27 cellular contexts compared by ENCODE assay signal in genomic region chr19:17300992-17301585, GRCh38. TPM values are rescaled to one million over a fixed set of nuclear protein-coding genes. Genes with fewer than 3 reads are reported as not detected.
DNase-seq lines count a peak whose midpoint lies in the region; ATAC-seq, FAIRE-seq and TF ChIP-seq lines count a peak whose summit lies in the region.
"Had no signal": no experiment of that assay in that cellular context is flagged by ENCODE, and none has a peak within 500 bp of the region (broad histone marks: within the 10 kb centered on the region; RNA-seq: fewer than 3 reads in every experiment).

No MANE protein-coding gene starts in this region.

- ATAC-seq in HepG2 (no peak), right lobe of liver (no peak), lower lobe of right lung (no peak), GM18858 (IDR thresholded peaks at IDR 0.05; ENCODE audit: unreplicated experiment) (no peak)
- ATAC-seq: GM23338, Panc1 had no signal

- in situ Hi-C loops in HepG2 (cut with HindIII; ENCODE audit: extremely low pct_ligation_motif_present, low pct_unique_long_range_greater_than_20kb) = no loop called here

- intact Hi-C loops in HepG2 (cut with micrococcal nuclease; ENCODE audit: unreplicated experiment) (no loop called here), right lobe of liver (cut with DNase I) (no loop called here), lower lobe of right lung (cut with DNase I) (no loop called here)

- FAIRE-seq in HepG2 (lab: Jason Lieb, UNC) = no peak
- FAIRE-seq: GM12892, HTR-8/SVneo had no signal

- H3K4me3 ChIP-seq in HepG2 (replicated peaks in 1 of 3; ENCODE audit: insufficient read depth in 1 of 3, low read depth in 2 of 3, low read length in 3 of 3) = no peak overlapping the region
- no peak overlapping the region for H3K4me3 ChIP-seq in right lobe of liver
- no peak overlapping the region for H3K4me3 ChIP-seq in lower lobe of right lung
- no peak overlapping the region for H3K4me3 ChIP-seq in neuronal stem cell (ENCODE audit: low read length in 2 of 2)
- H3K4me3 ChIP-seq: HAP-1, SK-N-MC had no signal

- no peak overlapping the region for H3K4me3 Mint-ChIP-seq in endothelial cell (ENCODE audit: unreplicated experiment)
- H3K4me3 Mint-ChIP-seq: CD14-positive monocyte had no signal

- no peak for TF ChIP-seq EP300 in HepG2 (IDR thresholded peaks at IDR 0.05; ENCODE audit: low read depth in 2 of 2, low read length in 2 of 2)
- TF ChIP-seq EP300 in HepG2 (CRISPR knock-in tag; IDR thresholded peaks at IDR 0.05; ENCODE audit: borderline replicate concordance) = no peak

- no TSS peak for BruUV-seq in HepG2 (replicated peaks; lab: Mats Ljungman, UMichigan)

- H4K91ac ChIP-seq in neuronal stem cell (ENCODE audit: low read depth, low read length, poor library complexity) = no peak overlapping the region

- H2BK12ac ChIP-seq in neuronal stem cell (ENCODE audit: low read length) = peak overlapping the region; percentile 49

- TF ChIP-seq POLR2A in HepG2 (IDR thresholded peaks at IDR 0.05; ENCODE audit: insufficient read depth in 1 of 2, low read depth in 2 of 2, low read length in 2 of 2) = no peak
- no peak for TF ChIP-seq POLR2A in right lobe of liver (IDR thresholded peaks at IDR 0.05)

- no peak overlapping the region for H3K4ac ChIP-seq in neuronal stem cell (ENCODE audit: low read length)

- peaks cover 6% of the 10 kb centered on the region for H3K27me3 Mint-ChIP-seq in endothelial cell (ENCODE audit: unreplicated experiment)

- no peaks in the 10 kb centered on the region for H3K9me3 Mint-ChIP-seq in endothelial cell (ENCODE audit: unreplicated experiment)
- H3K9me3 Mint-ChIP-seq: HFFc6 had no signal

- H3K4me1 ChIP-seq in HepG2 (ENCODE audit: insufficient read depth, low read length) (peaks cover 29% of the 10 kb centered on the region), right lobe of liver (peaks cover 0 to 22% (median 10%) of the 10 kb centered on the region in 4 donors), lower lobe of right lung (peaks cover 31% of the 10 kb centered on the region), neuronal stem cell (ENCODE audit: control insufficient read depth in 2 of 2, insufficient read depth in 1 of 2, low read depth in 1 of 2, low read length in 2 of 2) (peaks cover 11 to 12% of the 10 kb centered on the region in 2 donors)

- H2BK120ac ChIP-seq in neuronal stem cell (ENCODE audit: low read depth, low read length) = no peak overlapping the region

- H3K23ac ChIP-seq in neuronal stem cell (ENCODE audit: low read depth, low read length, poor library complexity) = no peak overlapping the region

- TF ChIP-seq CTCF in HepG2 (CRISPR knock-in tag; IDR thresholded peaks at IDR 0.05) (no peak), right lobe of liver (IDR thresholded peaks at IDR 0.05) (no peak), lower lobe of right lung (IDR thresholded peaks at IDR 0.05) (no peak), endothelial cell (IDR thresholded peaks at IDR 0.05; ENCODE audit: unreplicated experiment) (no peak)

- peak overlapping the region; percentile 13 for H3K18ac ChIP-seq in neuronal stem cell (ENCODE audit: low read length)

- 93% methylated on average over 19 of the region's 48 CpGs for WGBS in HepG2 (ENCODE audit: low lambda C conversion rate)
- WGBS in right lobe of liver (ENCODE audit: insufficient coverage, low coverage, low lambda C conversion rate, missing lambda C conversion rate) = 90% methylated on average over 2 of the region's 48 CpGs
- no CpG with 5 or more reads among the region's 48 CpGs for WGBS in neuronal stem cell (ENCODE audit: extremely low coverage in 2 of 2, insufficient read length in 2 of 2, insufficient replicate concordance in 1 of 2), 2 donors

- no peaks in the 10 kb centered on the region for H3K79me2 ChIP-seq in HepG2 (ENCODE audit: insufficient read depth, low read length)

- CTCF ChIA-PET in HepG2 (lab: Yijun Ruan, JAX; ENCODE audit: low intra/inter-chr PET ratio, low total read pairs) = no interaction called here

- H2BK5ac ChIP-seq in neuronal stem cell (ENCODE audit: low read length) = peak overlapping the region; percentile 56

- peaks cover 4% of the 10 kb centered on the region for H3K79me1 ChIP-seq in neuronal stem cell (ENCODE audit: low read depth, low read length)

- H4K20me1 ChIP-seq in HepG2 (ENCODE audit: insufficient read depth, low read length) = no peaks in the 10 kb centered on the region

- H2AFZ ChIP-seq in HepG2 (ENCODE audit: low read length) (no peak overlapping the region), neuronal stem cell (ENCODE audit: low read length) (no peak overlapping the region)
- H2AFZ ChIP-seq: GM23338 had no signal

- no peak overlapping the region for H3K9ac ChIP-seq in HepG2 (ENCODE audit: insufficient read depth, low read depth, low read length)
- H3K9ac ChIP-seq in neuronal stem cell (ENCODE audit: low read depth, low read length, poor library complexity) = peak overlapping the region; percentile 38

- H3K4me2 ChIP-seq in HepG2 (ENCODE audit: low read depth, low read length) (no peak overlapping the region), neuronal stem cell (ENCODE audit: insufficient read depth, low read length, poor library complexity, severe bottlenecking) (no peak overlapping the region)

- H3K9me3 ChIP-seq in HepG2 (ENCODE audit: low read length) = peaks cover 5% of the 10 kb centered on the region
- no peaks in the 10 kb centered on the region for H3K9me3 ChIP-seq in right lobe of liver
- H3K9me3 ChIP-seq in lower lobe of right lung = no peaks in the 10 kb centered on the region
- H3K9me3 ChIP-seq in neuronal stem cell (replicated peaks in 1 of 2; ENCODE audit: control insufficient read depth in 2 of 2, insufficient read depth in 1 of 2, low read depth in 1 of 2, low read length in 2 of 2) = peaks cover 4 to 6% of the 10 kb centered on the region in 2 donors
- H3K9me3 ChIP-seq: BE2C had no signal

- peak overlapping the region; percentile 26 for H2BK15ac ChIP-seq in neuronal stem cell (ENCODE audit: low read length)

- H3K36me3 Mint-ChIP-seq in endothelial cell (ENCODE audit: low read depth, unreplicated experiment) = peaks cover 3% of the 10 kb centered on the region

- no peak for DNase-seq in HepG2 (ENCODE audit: low spot score)
- DNase-seq in right lobe of liver = no peak
- peak; percentile 54 for DNase-seq in lower lobe of right lung
- DNase-seq in neuronal stem cell (ENCODE audit: low spot score) = no peak
- DNase-seq in endothelial cell (ENCODE audit: low spot score) = no peak
- no peak for DNase-seq in NCI-H510A treated with DMSO at 0.1 percent for 48 hours (lab: John Stamatoyannopoulos, UW)
- DNase-seq: 8988T, ACHN, BE2C, DMS153, DND-41, HFFc6, KG1, MM.1S, NCI-H1694, NCI-H2081, NCI-H2227 treated with DMSO at 0.1 percent for 48 hours, NCI-H69, SIG-M5 had no signal

- H3K27me3 ChIP-seq in HepG2 (ENCODE audit: control insufficient read depth in 1 of 2, insufficient read depth in 2 of 2, low read length in 2 of 2) = no peaks in the 10 kb centered on the region
- H3K27me3 ChIP-seq in right lobe of liver = no peaks in the 10 kb centered on the region
- H3K27me3 ChIP-seq in lower lobe of right lung (ENCODE audit: low read depth) = no peaks in the 10 kb centered on the region
- H3K27me3 ChIP-seq in neuronal stem cell (ENCODE audit: control insufficient read depth in 3 of 3, insufficient read depth in 3 of 3, low read depth in 1 of 3, low read length in 3 of 3) = no peaks in the 10 kb centered on the region
- H3K27me3 ChIP-seq: BE2C had no signal

- POLR2A ChIA-PET in HepG2 (lab: Yijun Ruan, JAX) = no interaction called here

- no peak overlapping the region for H2AK5ac ChIP-seq in neuronal stem cell (ENCODE audit: low read depth, low read length)

- TF ChIP-seq RAD21 in HepG2 (CRISPR knock-in tag; IDR thresholded peaks at IDR 0.05) = no peak

- H3K14ac ChIP-seq in neuronal stem cell (ENCODE audit: low read length) = no peak overlapping the region

- no peak overlapping the region for H3K27ac Mint-ChIP-seq in endothelial cell (ENCODE audit: unreplicated experiment)
- H3K27ac Mint-ChIP-seq: CD14-positive monocyte, GM23338, HFFc6 had no signal

- H4K8ac ChIP-seq in neuronal stem cell (ENCODE audit: low read depth, low read length) = no peak overlapping the region

- H3K36me3 ChIP-seq in HepG2 (replicated peaks in 1 of 2; ENCODE audit: control insufficient read depth in 1 of 2, insufficient read depth in 2 of 2, low read length in 2 of 2) (peaks cover 0 to 6% of the 10 kb centered on the region in 2 experiments; a peak in 1 of 5 replicates), right lobe of liver (peaks cover 0 to 2% (median 0%) of the 10 kb centered on the region in 4 donors), lower lobe of right lung (peaks cover 8% of the 10 kb centered on the region), neuronal stem cell (replicated peaks in 1 of 2; ENCODE audit: control insufficient read depth in 2 of 2, insufficient read depth in 2 of 2, low read length in 2 of 2) (peaks cover 7 to 25% of the 10 kb centered on the region in 2 donors)
- H3K36me3 ChIP-seq: BE2C had no signal

- H3K4me1 Mint-ChIP-seq in endothelial cell (ENCODE audit: unreplicated experiment) = peaks cover 8% of the 10 kb centered on the region

- no peak overlapping the region for H3K27ac ChIP-seq in HepG2 (ENCODE audit: extremely low read length, insufficient read depth, low read length)
- H3K27ac ChIP-seq in right lobe of liver = no peak overlapping the region
- H3K27ac ChIP-seq in lower lobe of right lung = no peak overlapping the region
- no peak overlapping the region for H3K27ac ChIP-seq in neuronal stem cell (replicated peaks; ENCODE audit: low read length)
- H3K27ac ChIP-seq: SK-N-MC had no signal

RNA-seq across cellular contexts. Expression of gene ABHD8, which starts 2.1 kb away (rescaled TPM):
- 5.6 and 7.2 TPM in 2 replicates for total RNA-seq in HepG2 (2016; rRNA removed; fragmentation: Illumina TruSeq; extraction: Trizol)
- total RNA-seq in HepG2 (2016; cell fraction: cytosol; rRNA removed; fragmentation: Illumina TruSeq; extraction: Trizol; ENCODE audit: low read depth) = 8.5 and 10.5 TPM in 2 replicates
- total RNA-seq in HepG2 (2016; cell fraction: insoluble cytoplasmic fraction; rRNA removed; fragmentation: Illumina TruSeq; extraction: Trizol) = 4.8 and 6.5 TPM in 2 replicates
- total RNA-seq in HepG2 (2016; cell fraction: membrane; rRNA removed; fragmentation: Illumina TruSeq; extraction: Trizol) = 17.7 and 20.6 TPM in 2 replicates
- 2.8 and 3.3 TPM in 2 replicates for total RNA-seq in HepG2 (2016; cell fraction: nucleus; rRNA removed; fragmentation: Illumina TruSeq; extraction: Trizol)
- polyA plus RNA-seq in HepG2 (2011; rRNA removed) = 6.3 and 9.9 TPM in 2 replicates
- 8.3 and 14.2 TPM in 2 replicates for polyA plus RNA-seq in HepG2 (2011; cell fraction: cytosol; rRNA removed)
- polyA plus RNA-seq in HepG2 (2011; cell fraction: nucleus; rRNA removed) = 8.7 and 9.0 TPM in 2 replicates
- polyA plus RNA-seq in HepG2 (2012) = 5.9 and 7.7 TPM in 2 replicates
- polyA plus RNA-seq in HepG2 (2016; cell fraction: cytosol; fragmentation: Illumina TruSeq; extraction: Trizol; ENCODE audit: low read depth) = 15.3 and 17.8 TPM in 2 replicates
- polyA plus RNA-seq in HepG2 (2016; cell fraction: insoluble cytoplasmic fraction; fragmentation: Illumina TruSeq; extraction: Trizol; ENCODE audit: low read depth) = 7.9 and 9.0 TPM in 2 replicates
- 23.3 and 24.4 TPM in 2 replicates for polyA plus RNA-seq in HepG2 (2016; cell fraction: membrane; fragmentation: Illumina TruSeq; extraction: Trizol; ENCODE audit: low read depth)
- polyA plus RNA-seq in HepG2 (2016; cell fraction: nucleus; fragmentation: Illumina TruSeq; extraction: Trizol; ENCODE audit: insufficient read depth, low read depth) = 6.1 and 8.3 TPM in 2 replicates
- polyA minus RNA-seq in HepG2 (2011; rRNA and poly(A)+ RNA removed; ENCODE audit: low replicate concordance) = 4.2 and 22.1 TPM in 2 replicates
- 9.0 and 9.2 TPM in 2 replicates for polyA minus RNA-seq in HepG2 (2011; cell fraction: cytosol; rRNA and poly(A)+ RNA removed)
- 4.6 and 6.1 TPM in 2 replicates for polyA minus RNA-seq in HepG2 (2011; cell fraction: nucleus; rRNA and poly(A)+ RNA removed)
- total RNA-seq in right lobe of liver = 10 to 100 TPM in 5 of 6 experiments, 1 to 10 TPM in 1; 8.3 to 27.3 (median 15.8) TPM
- total RNA-seq in lower lobe of right lung = 19.5 TPM
- polyA plus RNA-seq in neuronal stem cell (2013, experiment 1 of 2) = 10.9 TPM
- polyA plus RNA-seq in neuronal stem cell (2013, experiment 2 of 2) = 10.5 TPM
- 8.9 TPM for total RNA-seq in endothelial cell (ENCODE audit: unreplicated experiment)

RNA-seq across cellular contexts. Expression of gene MRPL34, which starts 4.6 kb away (rescaled TPM):
- total RNA-seq in HepG2 (2016; rRNA removed; fragmentation: Illumina TruSeq; extraction: Trizol) (77.3 and 93.6 TPM in 2 replicates), right lobe of liver (100 to 1,000 TPM in 4 of 6 experiments, 10 to 100 TPM in 2; 63.5 to 363 (median 122) TPM), lower lobe of right lung (68.3 TPM), endothelial cell (ENCODE audit: unreplicated experiment) (60.2 TPM)
- total RNA-seq in HepG2 (2016; cell fraction: cytosol; rRNA removed; fragmentation: Illumina TruSeq; extraction: Trizol; ENCODE audit: low read depth) = 45.1 and 52.9 TPM in 2 replicates
- 85.6 and 107 TPM in 2 replicates for total RNA-seq in HepG2 (2016; cell fraction: insoluble cytoplasmic fraction; rRNA removed; fragmentation: Illumina TruSeq; extraction: Trizol)
- 66.3 and 68.2 TPM in 2 replicates for total RNA-seq in HepG2 (2016; cell fraction: membrane; rRNA removed; fragmentation: Illumina TruSeq; extraction: Trizol)
- 30.0 and 33.9 TPM in 2 replicates for total RNA-seq in HepG2 (2016; cell fraction: nucleus; rRNA removed; fragmentation: Illumina TruSeq; extraction: Trizol)
- 67.7 and 74.0 TPM in 2 replicates for polyA plus RNA-seq in HepG2 (2011; rRNA removed)
- polyA plus RNA-seq in HepG2 (2011; cell fraction: cytosol; rRNA removed) = 58.9 and 74.9 TPM in 2 replicates
- 20.3 and 25.7 TPM in 2 replicates for polyA plus RNA-seq in HepG2 (2011; cell fraction: nucleus; rRNA removed)
- 44.9 and 52.3 TPM in 2 replicates for polyA plus RNA-seq in HepG2 (2012)
- 56.0 and 60.4 TPM in 2 replicates for polyA plus RNA-seq in HepG2 (2016; cell fraction: cytosol; fragmentation: Illumina TruSeq; extraction: Trizol; ENCODE audit: low read depth)
- polyA plus RNA-seq in HepG2 (2016; cell fraction: insoluble cytoplasmic fraction; fragmentation: Illumina TruSeq; extraction: Trizol; ENCODE audit: low read depth) = 143 and 167 TPM in 2 replicates
- 87.6 and 88.1 TPM in 2 replicates for polyA plus RNA-seq in HepG2 (2016; cell fraction: membrane; fragmentation: Illumina TruSeq; extraction: Trizol; ENCODE audit: low read depth)
- polyA plus RNA-seq in HepG2 (2016; cell fraction: nucleus; fragmentation: Illumina TruSeq; extraction: Trizol; ENCODE audit: insufficient read depth, low read depth) = 83.1 and 91.2 TPM in 2 replicates
- polyA minus RNA-seq in HepG2 (2011; rRNA and poly(A)+ RNA removed; ENCODE audit: low replicate concordance) = 18.5 and 37.3 TPM in 2 replicates
- 16.2 and 18.6 TPM in 2 replicates for polyA minus RNA-seq in HepG2 (2011; cell fraction: cytosol; rRNA and poly(A)+ RNA removed)
- polyA minus RNA-seq in HepG2 (2011; cell fraction: nucleus; rRNA and poly(A)+ RNA removed) = 3.0 and 5.1 TPM in 2 replicates
- 60.1 TPM for polyA plus RNA-seq in neuronal stem cell (2013, experiment 1 of 2)
- polyA plus RNA-seq in neuronal stem cell (2013, experiment 2 of 2) = 60.9 TPM

RNA-seq across cellular contexts. Expression of gene DDA1, which starts 8.3 kb away (rescaled TPM):
- total RNA-seq in HepG2 (2016; rRNA removed; fragmentation: Illumina TruSeq; extraction: Trizol) (17.5 and 24.5 TPM in 2 replicates), right lobe of liver (10 to 100 TPM; 10.4 to 23.4 (median 14.1) TPM), lower lobe of right lung (32.2 TPM), endothelial cell (ENCODE audit: unreplicated experiment) (44.7 TPM)
- 25.4 and 29.1 TPM in 2 replicates for total RNA-seq in HepG2 (2016; cell fraction: cytosol; rRNA removed; fragmentation: Illumina TruSeq; extraction: Trizol; ENCODE audit: low read depth)
- total RNA-seq in HepG2 (2016; cell fraction: insoluble cytoplasmic fraction; rRNA removed; fragmentation: Illumina TruSeq; extraction: Trizol) = 15.9 and 21.5 TPM in 2 replicates
- total RNA-seq in HepG2 (2016; cell fraction: membrane; rRNA removed; fragmentation: Illumina TruSeq; extraction: Trizol) = 26.5 and 27.3 TPM in 2 replicates
- total RNA-seq in HepG2 (2016; cell fraction: nucleus; rRNA removed; fragmentation: Illumina TruSeq; extraction: Trizol) = 12.8 and 19.3 TPM in 2 replicates
- polyA plus RNA-seq in HepG2 (2011; rRNA removed) = 26.0 and 26.6 TPM in 2 replicates
- 26.2 and 28.7 TPM in 2 replicates for polyA plus RNA-seq in HepG2 (2011; cell fraction: cytosol; rRNA removed)
- polyA plus RNA-seq in HepG2 (2011; cell fraction: nucleus; rRNA removed) = 28.5 and 30.3 TPM in 2 replicates
- 23.7 and 24.8 TPM in 2 replicates for polyA plus RNA-seq in HepG2 (2012)
- polyA plus RNA-seq in HepG2 (2016; cell fraction: cytosol; fragmentation: Illumina TruSeq; extraction: Trizol; ENCODE audit: low read depth) = 60.1 and 61.7 TPM in 2 replicates
- polyA plus RNA-seq in HepG2 (2016; cell fraction: insoluble cytoplasmic fraction; fragmentation: Illumina TruSeq; extraction: Trizol; ENCODE audit: low read depth) = 37.0 and 42.5 TPM in 2 replicates
- polyA plus RNA-seq in HepG2 (2016; cell fraction: membrane; fragmentation: Illumina TruSeq; extraction: Trizol; ENCODE audit: low read depth) = 48.4 and 51.3 TPM in 2 replicates
- polyA plus RNA-seq in HepG2 (2016; cell fraction: nucleus; fragmentation: Illumina TruSeq; extraction: Trizol; ENCODE audit: insufficient read depth, low read depth) = 41.0 and 47.5 TPM in 2 replicates
- 10.1 and 17.7 TPM in 2 replicates for polyA minus RNA-seq in HepG2 (2011; rRNA and poly(A)+ RNA removed; ENCODE audit: low replicate concordance)
- polyA minus RNA-seq in HepG2 (2011; cell fraction: cytosol; rRNA and poly(A)+ RNA removed) = 6.3 and 6.9 TPM in 2 replicates
- 7.2 and 10.8 TPM in 2 replicates for polyA minus RNA-seq in HepG2 (2011; cell fraction: nucleus; rRNA and poly(A)+ RNA removed)
- polyA plus RNA-seq in neuronal stem cell (2013, experiment 1 of 2) = 78.2 TPM
- 78.5 TPM for polyA plus RNA-seq in neuronal stem cell (2013, experiment 2 of 2)

RNA-seq across cellular contexts. Expression of gene ANKLE1, which starts 19.4 kb away (rescaled TPM):
- total RNA-seq in HepG2 (2016; rRNA removed; fragmentation: Illumina TruSeq; extraction: Trizol) = 0.22 and 0.69 TPM in 2 replicates
- 0.09 TPM in 1 of 2 replicates, not detected in the other for total RNA-seq in HepG2 (2016; cell fraction: cytosol; rRNA removed; fragmentation: Illumina TruSeq; extraction: Trizol; ENCODE audit: low read depth)
- 0.12 and 0.71 TPM in 2 replicates for total RNA-seq in HepG2 (2016; cell fraction: insoluble cytoplasmic fraction; rRNA removed; fragmentation: Illumina TruSeq; extraction: Trizol)
- total RNA-seq in HepG2 (2016; cell fraction: membrane; rRNA removed; fragmentation: Illumina TruSeq; extraction: Trizol) = 0.14 and 0.37 TPM in 2 replicates
- total RNA-seq in HepG2 (2016; cell fraction: nucleus; rRNA removed; fragmentation: Illumina TruSeq; extraction: Trizol) = 0.87 and 0.88 TPM in 2 replicates
- 1.5 TPM in 2 replicates for polyA plus RNA-seq in HepG2 (2011; rRNA removed)
- 0.21 and 0.32 TPM in 2 replicates for polyA plus RNA-seq in HepG2 (2011; cell fraction: cytosol; rRNA removed)
- 9.6 and 13.7 TPM in 2 replicates for polyA plus RNA-seq in HepG2 (2011; cell fraction: nucleus; rRNA removed)
- polyA plus RNA-seq in HepG2 (2012) = 0.87 and 1.1 TPM in 2 replicates
- 0.06 and 0.08 TPM in 2 replicates for polyA plus RNA-seq in HepG2 (2016; cell fraction: cytosol; fragmentation: Illumina TruSeq; extraction: Trizol; ENCODE audit: low read depth)
- 0.14 and 0.39 TPM in 2 replicates for polyA plus RNA-seq in HepG2 (2016; cell fraction: insoluble cytoplasmic fraction; fragmentation: Illumina TruSeq; extraction: Trizol; ENCODE audit: low read depth)
- 0.12 and 0.19 TPM in 2 replicates for polyA plus RNA-seq in HepG2 (2016; cell fraction: membrane; fragmentation: Illumina TruSeq; extraction: Trizol; ENCODE audit: low read depth)
- polyA plus RNA-seq in HepG2 (2016; cell fraction: nucleus; fragmentation: Illumina TruSeq; extraction: Trizol; ENCODE audit: insufficient read depth, low read depth) = 4.2 and 4.6 TPM in 2 replicates
- polyA minus RNA-seq in HepG2 (2011; rRNA and poly(A)+ RNA removed; ENCODE audit: low replicate concordance) = 1.3 and 1.6 TPM in 2 replicates
- polyA minus RNA-seq in HepG2 (2011; cell fraction: cytosol; rRNA and poly(A)+ RNA removed) = 0.99 TPM in 1 of 2 replicates, not detected in the other
- 1.0 and 2.9 TPM in 2 replicates for polyA minus RNA-seq in HepG2 (2011; cell fraction: nucleus; rRNA and poly(A)+ RNA removed)
- total RNA-seq in right lobe of liver = under 1 TPM; 0.06 to 0.65 (median 0.37) TPM
- 0.92 TPM for total RNA-seq in lower lobe of right lung
- polyA plus RNA-seq in neuronal stem cell (2013, experiment 1 of 2) = 2.0 TPM
- polyA plus RNA-seq in neuronal stem cell (2013, experiment 2 of 2) = 1.8 TPM
- 2.3 TPM for total RNA-seq in endothelial cell (ENCODE audit: unreplicated experiment)

RNA-seq across cellular contexts. Expression of gene ANO8, which starts 33.6 kb away (rescaled TPM):
- total RNA-seq in HepG2 (2016; rRNA removed; fragmentation: Illumina TruSeq; extraction: Trizol) = 0.79 and 1.8 TPM in 2 replicates
- total RNA-seq in HepG2 (2016; cell fraction: cytosol; rRNA removed; fragmentation: Illumina TruSeq; extraction: Trizol; ENCODE audit: low read depth) = 0.26 and 0.51 TPM in 2 replicates
- total RNA-seq in HepG2 (2016; cell fraction: insoluble cytoplasmic fraction; rRNA removed; fragmentation: Illumina TruSeq; extraction: Trizol) = 0.62 and 2.2 TPM in 2 replicates
- total RNA-seq in HepG2 (2016; cell fraction: membrane; rRNA removed; fragmentation: Illumina TruSeq; extraction: Trizol) = 0.69 and 0.87 TPM in 2 replicates
- 3.0 and 3.6 TPM in 2 replicates for total RNA-seq in HepG2 (2016; cell fraction: nucleus; rRNA removed; fragmentation: Illumina TruSeq; extraction: Trizol)
- polyA plus RNA-seq in HepG2 (2011; rRNA removed) = 3.5 and 5.1 TPM in 2 replicates
- 1.8 and 2.2 TPM in 2 replicates for polyA plus RNA-seq in HepG2 (2011; cell fraction: cytosol; rRNA removed)
- polyA plus RNA-seq in HepG2 (2011; cell fraction: nucleus; rRNA removed) = 27.1 and 30.5 TPM in 2 replicates
- 3.2 and 4.5 TPM in 2 replicates for polyA plus RNA-seq in HepG2 (2012)
- polyA plus RNA-seq in HepG2 (2016; cell fraction: cytosol; fragmentation: Illumina TruSeq; extraction: Trizol; ENCODE audit: low read depth) = 0.24 and 0.28 TPM in 2 replicates
- polyA plus RNA-seq in HepG2 (2016; cell fraction: insoluble cytoplasmic fraction; fragmentation: Illumina TruSeq; extraction: Trizol; ENCODE audit: low read depth) = 0.87 and 1.1 TPM in 2 replicates
- polyA plus RNA-seq in HepG2 (2016; cell fraction: membrane; fragmentation: Illumina TruSeq; extraction: Trizol; ENCODE audit: low read depth) = 0.37 and 0.50 TPM in 2 replicates
- polyA plus RNA-seq in HepG2 (2016; cell fraction: nucleus; fragmentation: Illumina TruSeq; extraction: Trizol; ENCODE audit: insufficient read depth, low read depth) = 12.4 and 14.0 TPM in 2 replicates
- polyA minus RNA-seq in HepG2 (2011; rRNA and poly(A)+ RNA removed; ENCODE audit: low replicate concordance) = 7.6 and 10.4 TPM in 2 replicates
- polyA minus RNA-seq in HepG2 (2011; cell fraction: cytosol; rRNA and poly(A)+ RNA removed) = 3.0 TPM in 2 replicates
- 9.2 and 9.3 TPM in 2 replicates for polyA minus RNA-seq in HepG2 (2011; cell fraction: nucleus; rRNA and poly(A)+ RNA removed)
- 1 to 10 TPM; 5.0 to 8.8 (median 6.6) TPM for total RNA-seq in right lobe of liver
- 16.6 TPM for total RNA-seq in lower lobe of right lung
- polyA plus RNA-seq in neuronal stem cell (2013, experiment 1 of 2) = 12.9 TPM
- 13.2 TPM for polyA plus RNA-seq in neuronal stem cell (2013, experiment 2 of 2)
- total RNA-seq in endothelial cell (ENCODE audit: unreplicated experiment) = 19.0 TPM
